27 cellular contexts compared by ENCODE assay signal in the genomic region with DNA sequence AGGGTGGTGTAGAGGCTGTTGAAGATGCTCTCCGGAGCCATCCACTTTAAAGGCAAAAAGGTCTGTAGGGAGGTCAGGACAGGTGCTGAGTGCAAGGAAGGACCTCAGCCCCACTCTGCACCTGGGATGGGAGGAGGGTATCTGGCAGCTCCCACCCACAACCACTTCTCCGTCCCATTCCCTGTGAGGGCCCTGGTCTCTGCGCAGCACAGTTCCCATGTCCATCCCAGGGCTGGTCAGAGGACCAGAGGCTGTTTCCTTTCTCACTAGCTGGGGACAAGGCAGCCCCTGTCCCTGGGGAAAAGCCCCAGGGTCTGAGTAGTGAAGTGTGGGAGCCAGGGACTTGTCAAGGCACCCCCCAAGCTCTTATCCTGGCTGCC. TPM values are rescaled to one million over a fixed set of nuclear protein-coding genes. Genes with fewer than 3 reads are reported as not detected.
"Had no signal": no experiment of that assay in that cellular context is flagged by ENCODE, and none has a peak within 500 bp of the region (broad histone marks: within the 10 kb centered on the region; RNA-seq: fewer than 3 reads in every experiment).

No MANE protein-coding gene starts in this region.

- H3K4me1 ChIP-seq: parathyroid adenoma, suprapubic skin had no signal

- H3K4me3 Mint-ChIP-seq: activated T-cell treated with anti-CD3 and anti-CD28 coated beads, Interleukin-2, amount 50 U/mL, for 4 hours; endodermal cell; neural progenitor cell; stimulated activated naive CD8-positive, alpha-beta T cell treated with anti-CD3 and anti-CD28 coated beads, Interleukin-15, amount 100 ng/mL, for 72 hours; type B pancreatic cell had no signal

- H3K9me3 ChIP-seq: left lung, suprapubic skin had no signal

- H3K79me2 ChIP-seq: parathyroid adenoma had no signal

- H3K36me3 ChIP-seq: cardiac muscle cell, neural progenitor cell had no signal

- H3K27ac Mint-ChIP-seq: endodermal cell; stimulated activated naive CD8-positive, alpha-beta T cell treated with anti-CD3 and anti-CD28 coated beads, Interleukin-15, amount 100 ng/mL, for 72 hours; type B pancreatic cell had no signal

- DNase-seq: activated CD4-positive, alpha-beta T cell treated with anti-CD3 and anti-CD28 coated beads for 4 hours; activated CD8-positive, alpha-beta memory T cell treated with anti-CD3 and anti-CD28 coated beads, Interleukin-2, amount 50 U/mL, for 4 hours; activated effector memory CD4-positive, alpha-beta T cell treated with anti-CD3 and anti-CD28 coated beads, Interleukin-2, amount 50 U/mL, for 16 hours; activated naive CD4-positive, alpha-beta T cell treated with anti-CD3 and anti-CD28 coated beads, Interleukin-2, amount 50 U/mL, for 16 hours; activated T-cell treated with anti-CD3 and anti-CD28 coated beads, Interleukin-2, amount 50 U/mL, for 4 hours; foreskin melanocyte; glutamatergic neuron; mammary epithelial cell; retina; SHP77; stimulated activated naive CD8-positive, alpha-beta T cell treated with anti-CD3 and anti-CD28 coated beads, Interleukin-15, amount 100 ng/mL, for 72 hours had no signal

- H3K36me3 Mint-ChIP-seq: neural progenitor cell, type B pancreatic cell had no signal

- H3K4me2 ChIP-seq: neural progenitor cell had no signal

- H2AFZ ChIP-seq: neural progenitor cell, parathyroid adenoma had no signal

- H3K9me3 Mint-ChIP-seq: activated T-cell treated with anti-CD3 and anti-CD28 coated beads, Interleukin-2, amount 50 U/mL, for 4 hours; endodermal cell; neural progenitor cell; stimulated activated naive CD8-positive, alpha-beta T cell treated with anti-CD3 and anti-CD28 coated beads, Interleukin-15, amount 100 ng/mL, for 72 hours; type B pancreatic cell had no signal

- ATAC-seq: activated T-cell treated with anti-CD3 and anti-CD28 coated beads, Interleukin-2, amount 50 U/mL, for 4 hours; left lung had no signal

- FAIRE-seq: colon, keratinocyte had no signal

- H3K27me3 ChIP-seq: cardiac muscle cell, dorsolateral prefrontal cortex, left lung, neural progenitor cell, suprapubic skin had no signal

- H3K27ac ChIP-seq: cardiac muscle cell, dorsolateral prefrontal cortex, epithelial cell of prostate, left lung, neural progenitor cell, parathyroid adenoma, SK-N-MC, suprapubic skin had no signal

- H3K4me3 ChIP-seq: cardiac muscle cell, dorsolateral prefrontal cortex, left lung, neural progenitor cell, SK-N-MC, suprapubic skin had no signal

- H3K9ac ChIP-seq: neural progenitor cell, parathyroid adenoma had no signal

- H3K27me3 Mint-ChIP-seq: stimulated activated naive CD8-positive, alpha-beta T cell treated with anti-CD3 and anti-CD28 coated beads, Interleukin-15, amount 100 ng/mL, for 72 hours had no signal

RNA-seq across cellular contexts. Expression of a gene that starts 33.7 kb away (rescaled TPM):
- total RNA-seq: cardiac muscle cell; endodermal cell; fibroblast of lung; T-helper 2 cell treated with Interferon-gamma antibody and Interleukin-4, amounts not matched to agents 100 ng/mL and 5 ng/mL, for 36 hours had no signal
- polyA plus RNA-seq: keratinocyte had no signal

RNA-seq across cellular contexts. Expression of a gene that starts 46.5 kb away (rescaled TPM):
- total RNA-seq: cardiac muscle cell; endodermal cell; mammary epithelial cell; mononuclear cell; skeletal muscle tissue; T-helper 2 cell treated with Interferon-gamma antibody and Interleukin-4, amounts not matched to agents 100 ng/mL and 5 ng/mL, for 36 hours had no signal
- polyA plus RNA-seq: keratinocyte, mammary epithelial cell had no signal
